Comparison of ENCODE assay signal across 17 cellular contexts in the genomic region with DNA sequence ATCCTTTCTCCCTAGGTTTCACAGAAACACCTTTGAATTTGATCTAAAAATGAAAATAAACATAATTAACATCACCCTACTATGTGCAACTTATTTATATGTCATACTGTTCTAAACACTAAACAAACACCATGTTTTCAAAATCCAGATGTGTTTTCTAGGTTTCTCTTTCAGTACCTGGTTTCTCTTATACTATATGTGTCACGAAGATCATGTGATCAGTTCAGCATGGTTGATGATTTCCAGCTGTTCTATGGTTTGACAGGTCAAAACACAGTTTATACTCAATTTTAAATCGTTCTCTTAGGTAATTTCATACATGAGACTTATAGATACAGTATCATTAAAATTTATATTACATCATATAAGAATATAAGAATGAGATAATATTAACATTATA.
DNase-seq lines count a peak whose midpoint lies in the region; ATAC-seq lines count a peak whose summit lies in the region.
"Had no signal": no experiment of that assay in that cellular context is flagged by ENCODE, and none has a peak within 500 bp of the region (broad histone marks: within the 10 kb centered on the region; RNA-seq: fewer than 3 reads in every experiment).

No MANE protein-coding gene starts in this region.

- no peak for DNase-seq in NCI-H2171 treated with DMSO at 0.1 percent for 48 hours (lab: John Stamatoyannopoulos, UW)
- no peak for DNase-seq in stimulated activated CD4-positive, alpha-beta T cell treated with anti-CD3 and anti-CD28 coated beads, Interleukin-4, amount 100 ng/mL, for 24 hours
- no peak for DNase-seq in activated T-helper 1 cell treated with anti-CD3 and anti-CD28 coated beads, Interleukin-12 subunit alpha, Interleukin-12 subunit beta, Interleukin-2, Interleukin-4 antibody, amounts not matched to agents 30 ng/mL and 10 ng/mL and 1 ng/mL, durations not matched to agents 14 hours and 24 hours and 36 hours (ENCODE audit: low spot score)
- no peak for DNase-seq in activated CD4-positive, CD25-positive, alpha-beta regulatory T cell treated with anti-CD3 and anti-CD28 coated beads, Interleukin-2, amount 50 U/mL, for 72 hours
- DNase-seq: activated T-cell treated with anti-CD3 and anti-CD28 coated beads for 4 hours, KBM-7, mesendoderm, NCI-H187 treated with DMSO at 0.1 percent for 48 hours, nucleus accumbens, SK-N-SH had no signal

- no peaks in the 10 kb centered on the region for H3K4me1 Mint-ChIP-seq in activated T-helper 1 cell treated with anti-CD3 and anti-CD28 coated beads, Interleukin-12 subunit alpha, Interleukin-12 subunit beta, Interleukin-2, Interleukin-4 antibody, amounts not matched to agents 30 ng/mL and 10 ng/mL and 1 ng/mL, durations not matched to agents 14 hours and 24 hours and 36 hours (ENCODE audit: low read depth)

- no peaks in the 10 kb centered on the region for H3K36me3 Mint-ChIP-seq in activated T-helper 1 cell treated with anti-CD3 and anti-CD28 coated beads, Interleukin-12 subunit alpha, Interleukin-12 subunit beta, Interleukin-2, Interleukin-4 antibody, amounts not matched to agents 30 ng/mL and 10 ng/mL and 1 ng/mL, durations not matched to agents 14 hours and 24 hours and 36 hours (ENCODE audit: low read depth)

- ATAC-seq in GM18502 (IDR thresholded peaks at IDR 0.05; ENCODE audit: poor library complexity, unreplicated experiment), result peak; percentile 72
- ATAC-seq in GM19455 (IDR thresholded peaks at IDR 0.05; ENCODE audit: unreplicated experiment), result peak; percentile 86
- peak; percentile 76 for ATAC-seq in HG02763 (IDR thresholded peaks at IDR 0.05; ENCODE audit: unreplicated experiment)
- ATAC-seq in HG03378 (IDR thresholded peaks at IDR 0.05; ENCODE audit: unreplicated experiment), result peak; percentile 77
- ATAC-seq: A549, HCT116 had no signal

- no peaks in the 10 kb centered on the region for H3K27me3 Mint-ChIP-seq in activated T-helper 1 cell treated with anti-CD3 and anti-CD28 coated beads, Interleukin-12 subunit alpha, Interleukin-12 subunit beta, Interleukin-2, Interleukin-4 antibody, amounts not matched to agents 30 ng/mL and 10 ng/mL and 1 ng/mL, durations not matched to agents 14 hours and 24 hours and 36 hours (ENCODE audit: insufficient read depth)
- H3K27me3 Mint-ChIP-seq: dendritic cell treated with granulocyte-macrophage colony-stimulating factor and Interleukin-4, amounts not matched to agents 40 ng/mL and 50 ng/mL, for 4 days had no signal

- H3K4me3 Mint-ChIP-seq in activated T-helper 1 cell treated with anti-CD3 and anti-CD28 coated beads, Interleukin-12 subunit alpha, Interleukin-12 subunit beta, Interleukin-2, Interleukin-4 antibody, amounts not matched to agents 30 ng/mL and 10 ng/mL and 1 ng/mL, durations not matched to agents 14 hours and 24 hours and 36 hours, result no peak overlapping the region
- H3K4me3 Mint-ChIP-seq: dendritic cell treated with granulocyte-macrophage colony-stimulating factor and Interleukin-4, amounts not matched to agents 40 ng/mL and 50 ng/mL, for 4 days had no signal

- no peak overlapping the region for H3K27ac Mint-ChIP-seq in activated T-helper 1 cell treated with anti-CD3 and anti-CD28 coated beads, Interleukin-12 subunit alpha, Interleukin-12 subunit beta, Interleukin-2, Interleukin-4 antibody, amounts not matched to agents 30 ng/mL and 10 ng/mL and 1 ng/mL, durations not matched to agents 14 hours and 24 hours and 36 hours
- H3K27ac Mint-ChIP-seq: dendritic cell treated with granulocyte-macrophage colony-stimulating factor and Interleukin-4, amounts not matched to agents 40 ng/mL and 50 ng/mL, for 4 days had no signal

- H3K9me3 Mint-ChIP-seq in activated T-helper 1 cell treated with anti-CD3 and anti-CD28 coated beads, Interleukin-12 subunit alpha, Interleukin-12 subunit beta, Interleukin-2, Interleukin-4 antibody, amounts not matched to agents 30 ng/mL and 10 ng/mL and 1 ng/mL, durations not matched to agents 14 hours and 24 hours and 36 hours, result no peaks in the 10 kb centered on the region

- intact Hi-C loops in activated T-helper 1 cell treated with anti-CD3 and anti-CD28 coated beads, Interleukin-12 subunit alpha, Interleukin-12 subunit beta, Interleukin-2, Interleukin-4 antibody, amounts not matched to agents 30 ng/mL and 10 ng/mL and 1 ng/mL, durations not matched to agents 14 hours and 24 hours and 36 hours (cut with micrococcal nuclease), result no loop called here
